In the genomic region with DNA sequence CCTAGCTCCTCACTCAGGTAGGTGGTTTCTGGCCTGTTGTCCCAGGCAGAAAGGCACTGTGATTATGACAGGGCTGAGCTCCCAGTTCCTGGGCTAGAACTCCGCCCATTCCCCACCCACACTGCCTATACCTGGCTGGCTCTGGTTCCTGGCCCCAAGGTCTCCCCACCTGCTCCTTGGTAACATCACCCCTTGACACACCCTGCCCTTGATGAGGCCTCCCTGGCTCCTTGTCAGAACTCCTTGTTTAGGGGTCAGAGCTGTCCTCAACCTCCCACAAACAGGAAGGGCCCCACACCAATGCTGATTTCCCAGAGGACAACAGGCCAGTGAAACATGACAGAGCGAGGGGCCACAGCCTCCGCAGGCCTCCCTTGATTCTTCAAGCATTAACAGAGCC, we compare ENCODE assay signal across 15 cellular contexts. TPM values are rescaled to one million over a fixed set of nuclear protein-coding genes. Genes with fewer than 3 reads are reported as not detected.
A peak's percentile ranks its signal among the peaks of the same experiment; 100 is the strongest.
DNase-seq lines count a peak whose midpoint lies in the region; ATAC-seq and TF ChIP-seq lines count a peak whose summit lies in the region.
"Had no signal": no experiment of that assay in that cellular context is flagged by ENCODE, and none has a peak within 500 bp of the region (broad histone marks: within the 10 kb centered on the region; RNA-seq: fewer than 3 reads in every experiment).

No MANE protein-coding gene starts in this region.

- H3K27me3 ChIP-seq in lower lobe of right lung (ENCODE audit: low read depth) = no peaks in the 10 kb centered on the region
- no peaks in the 10 kb centered on the region for H3K27me3 ChIP-seq in vagina
- H3K27me3 ChIP-seq: upper lobe of left lung had no signal

- H3K36me3 ChIP-seq in lower lobe of right lung (no peaks in the 10 kb centered on the region), vagina (no peaks in the 10 kb centered on the region)
- H3K36me3 ChIP-seq: upper lobe of left lung had no signal

- no peaks in the 10 kb centered on the region for H3K9me3 ChIP-seq in lower lobe of right lung
- H3K9me3 ChIP-seq in vagina = no peaks in the 10 kb centered on the region
- H3K9me3 ChIP-seq: upper lobe of left lung had no signal

- no peak overlapping the region for H3K4me3 Mint-ChIP-seq in activated T-helper 17 cell treated with anti-CD3 and anti-CD28 coated beads, Interleukin-2, amount 50 U/mL, for 72 hours

- intact Hi-C loops in left ventricle myocardium superior (cut with micrococcal nuclease) (no loop called here), Right ventricle myocardium superior (cut with DNase I) (no loop called here), lower lobe of right lung (cut with DNase I) (no loop called here), vagina (cut with DNase I) (no loop called here)

- H3K4me3 ChIP-seq in lower lobe of right lung (no peak overlapping the region), vagina (no peak overlapping the region)
- H3K4me3 ChIP-seq: upper lobe of left lung had no signal

- no peaks in the 10 kb centered on the region for H3K9me3 Mint-ChIP-seq in activated T-helper 17 cell treated with anti-CD3 and anti-CD28 coated beads, Interleukin-2, amount 50 U/mL, for 72 hours

- no peaks in the 10 kb centered on the region for H3K4me1 Mint-ChIP-seq in activated T-helper 17 cell treated with anti-CD3 and anti-CD28 coated beads, Interleukin-2, amount 50 U/mL, for 72 hours

- no peak for ATAC-seq in left ventricle myocardium superior
- ATAC-seq in Right ventricle myocardium superior (ENCODE audit: poor library complexity) = no peak
- no peak for ATAC-seq in lower lobe of right lung
- no peak for ATAC-seq in activated T-helper 17 cell treated with anti-CD3 and anti-CD28 coated beads, Interleukin-2, amount 50 U/mL, for 72 hours (replicated peaks)
- no peak for ATAC-seq in HG02884 (IDR thresholded peaks at IDR 0.05; ENCODE audit: unreplicated experiment)

- H3K4me1 ChIP-seq in lower lobe of right lung = no peaks in the 10 kb centered on the region
- peaks cover 27% of the 10 kb centered on the region for H3K4me1 ChIP-seq in vagina
- H3K4me1 ChIP-seq: upper lobe of left lung had no signal

- DNase-seq in left ventricle myocardium superior = peak; percentile 11
- DNase-seq in Right ventricle myocardium superior = no peak
- peak; percentile 33 for DNase-seq in lower lobe of right lung
- no peak for DNase-seq in vagina (ENCODE audit: extremely low spot score in 2 of 2)
- DNase-seq: activated CD4-positive, alpha-beta T cell treated with anti-CD3 and anti-CD28 coated beads for 48 hours; COR-L47; NCI-H1436; NCI-H524 treated with DMSO at 0.1 percent for 48 hours; occipital lobe; upper lobe of left lung had no signal

- peaks cover 7% of the 10 kb centered on the region for H3K27me3 Mint-ChIP-seq in activated T-helper 17 cell treated with anti-CD3 and anti-CD28 coated beads, Interleukin-2, amount 50 U/mL, for 72 hours

- no peak for TF ChIP-seq CTCF in lower lobe of right lung (IDR thresholded peaks at IDR 0.05)
- TF ChIP-seq CTCF in vagina (IDR thresholded peaks at IDR 0.05) = no peak

- H3K27ac ChIP-seq in lower lobe of right lung = no peak overlapping the region
- H3K27ac ChIP-seq in vagina = peak overlapping the region; percentile 77
- H3K27ac ChIP-seq: upper lobe of left lung had no signal

- no peak for TF ChIP-seq POLR2A in vagina (IDR thresholded peaks at IDR 0.05)

- H3K36me3 Mint-ChIP-seq in activated T-helper 17 cell treated with anti-CD3 and anti-CD28 coated beads, Interleukin-2, amount 50 U/mL, for 72 hours (ENCODE audit: low read depth) = no peaks in the 10 kb centered on the region

- no peak overlapping the region for H3K27ac Mint-ChIP-seq in activated T-helper 17 cell treated with anti-CD3 and anti-CD28 coated beads, Interleukin-2, amount 50 U/mL, for 72 hours

RNA-seq across cellular contexts. Expression of a gene that starts 15.5 kb away (rescaled TPM):
- total RNA-seq in left ventricle myocardium superior = 0.67 TPM
- total RNA-seq in Right ventricle myocardium superior = 0.56 TPM
- not detected for total RNA-seq in lower lobe of right lung
- not detected for total RNA-seq in vagina
- total RNA-seq in activated T-helper 17 cell treated with anti-CD3 and anti-CD28 coated beads, Interleukin-2, amount 50 U/mL, for 72 hours = not detected
- total RNA-seq: A673; astrocyte; occipital lobe; T-helper 2 cell treated with Interferon-gamma antibody and Interleukin-4, amounts not matched to agents 100 ng/mL and 5 ng/mL, for 36 hours had no signal

RNA-seq across cellular contexts. Expression of a gene that starts 22.2 kb away (rescaled TPM):
- total RNA-seq in left ventricle myocardium superior (217 TPM), Right ventricle myocardium superior (181 TPM), lower lobe of right lung (36.2 TPM), vagina (51.1 TPM)
- 10 to 100 TPM; 40.8 to 80.8 TPM for total RNA-seq in activated T-helper 17 cell treated with anti-CD3 and anti-CD28 coated beads, Interleukin-2, amount 50 U/mL, for 72 hours

RNA-seq across cellular contexts. Expression of a gene that starts 42.6 kb away (rescaled TPM):
- 0.40 TPM for total RNA-seq in left ventricle myocardium superior
- total RNA-seq in Right ventricle myocardium superior = 0.43 TPM
- total RNA-seq in lower lobe of right lung = 0.27 TPM
- total RNA-seq in vagina = 2.0 TPM
- total RNA-seq in activated T-helper 17 cell treated with anti-CD3 and anti-CD28 coated beads, Interleukin-2, amount 50 U/mL, for 72 hours = 1 to 10 TPM in 1 of 2 donors, not detected in 1; 1.1 TPM
- total RNA-seq: A673; astrocyte; occipital lobe; T-helper 2 cell treated with Interferon-gamma antibody and Interleukin-4, amounts not matched to agents 100 ng/mL and 5 ng/mL, for 36 hours had no signal

RNA-seq across cellular contexts. Expression of a gene that starts 45.7 kb away (rescaled TPM):
- total RNA-seq in left ventricle myocardium superior (873 TPM), Right ventricle myocardium superior (853 TPM), lower lobe of right lung (680 TPM), vagina (463 TPM)
- 1,000 to 10,000 TPM; 1,019 to 1,822 TPM for total RNA-seq in activated T-helper 17 cell treated with anti-CD3 and anti-CD28 coated beads, Interleukin-2, amount 50 U/mL, for 72 hours

RNA-seq across cellular contexts. Expression of a gene that starts 56.1 kb away (rescaled TPM):
- 20.0 TPM for total RNA-seq in left ventricle myocardium superior
- total RNA-seq in Right ventricle myocardium superior = 19.4 TPM
- total RNA-seq in lower lobe of right lung = 23.8 TPM
- total RNA-seq in vagina = 19.6 TPM
- 10 to 100 TPM; 16.5 to 22.3 TPM for total RNA-seq in activated T-helper 17 cell treated with anti-CD3 and anti-CD28 coated beads, Interleukin-2, amount 50 U/mL, for 72 hours

Comparison
In these comparisons a context has a peak if more than half of its experiments do, and no peak if none do; other contexts are left out.
1. DNase-seq: peak in left ventricle myocardium superior (single experiment) and lower lobe of right lung (single experiment); none in Right ventricle myocardium superior (single experiment) and vagina (0 of 2).